14 cellular contexts compared by ENCODE assay signal in genomic region chr1:236020359-236021000, GRCh38. TPM values are rescaled to one million over a fixed set of nuclear protein-coding genes. Genes with fewer than 3 reads are reported as not detected.
DNase-seq lines count a peak whose midpoint lies in the region; ATAC-seq, FAIRE-seq and TF ChIP-seq lines count a peak whose summit lies in the region.
"Had no signal": no experiment of that assay in that cellular context is flagged by ENCODE, and none has a peak within 500 bp of the region (broad histone marks: within the 10 kb centered on the region; RNA-seq: fewer than 3 reads in every experiment).

No MANE protein-coding gene starts in this region.

- H3K27ac ChIP-seq in left ventricle myocardium inferior (replicated peaks) (peak overlapping the region; percentile 90), vagina (peak overlapping the region; percentile 92), small intestine (ENCODE audit: low read depth in 1 of 2, low read length in 1 of 2) (peak overlapping the region in 1 of 2 donors; percentile 52)

- H3K27me3 ChIP-seq in left ventricle myocardium inferior (ENCODE audit: low read depth) (no peaks in the 10 kb centered on the region), vagina (no peaks in the 10 kb centered on the region), small intestine (ENCODE audit: control insufficient read depth in 2 of 2, insufficient read depth in 2 of 2, low read length in 2 of 2) (no peaks in the 10 kb centered on the region)

- no peak for ATAC-seq in GM18505 (IDR thresholded peaks at IDR 0.05; ENCODE audit: unreplicated experiment)
- ATAC-seq: PC-3 had no signal

- TF ChIP-seq CTCF in left ventricle myocardium inferior (IDR thresholded peaks at IDR 0.05; ENCODE audit: borderline replicate concordance) (no peak), neural crest cell (conservative IDR thresholded peaks at IDR 0.05) (no peak), vagina (IDR thresholded peaks at IDR 0.05) (no peak)

- H3K36me3 ChIP-seq in left ventricle myocardium inferior: peaks cover 83% of the 10 kb centered on the region
- peaks cover 0 to 28% of the 10 kb centered on the region in 2 donors for H3K36me3 ChIP-seq in vagina
- no peaks in the 10 kb centered on the region for H3K36me3 ChIP-seq in small intestine (ENCODE audit: control insufficient read depth in 2 of 2, insufficient read depth in 2 of 2, low read length in 2 of 2)

- H3K27ac Mint-ChIP-seq in neural crest cell (ENCODE audit: unreplicated experiment): peak overlapping the region; percentile 64
- H3K27ac Mint-ChIP-seq: activated naive CD8-positive, alpha-beta T cell treated with anti-CD3 and anti-CD28 coated beads, Interleukin-2, amount 10 ng/mL, durations not matched to agents 7 days and 5 days; type B pancreatic cell had no signal

- intact Hi-C loops in left ventricle myocardium inferior (cut with micrococcal nuclease) (no loop called here), cardiac septum (cut with DNase I) (no loop called here), vagina (cut with DNase I) (loop anchor here (5.0 kb wide), 1 partner anchor 37 kb away; no protein-coding TSS in a partner anchor)

- TF ChIP-seq POLR2A in vagina (IDR thresholded peaks at IDR 0.05): no peak
- TF ChIP-seq POLR2A in GM18505 (IDR thresholded peaks at IDR 0.05; ENCODE audit: borderline replicate concordance, extremely low read depth, insufficient read depth, insufficient read length): no peak

- H3K9me3 ChIP-seq in left ventricle myocardium inferior (replicated peaks) (no peaks in the 10 kb centered on the region), vagina (no peaks in the 10 kb centered on the region), small intestine (ENCODE audit: control insufficient read depth, low read depth) (no peaks in the 10 kb centered on the region)

- H3K36me3 Mint-ChIP-seq in neural crest cell (ENCODE audit: low read depth): peaks cover 18% of the 10 kb centered on the region
- H3K36me3 Mint-ChIP-seq: activated naive CD8-positive, alpha-beta T cell treated with anti-CD3 and anti-CD28 coated beads, Interleukin-2, amount 10 ng/mL, durations not matched to agents 7 days and 5 days had no signal

- 80 to 89% (median 88%) methylated on average over 14 of the region's 14 CpGs for WGBS in small intestine, 3 donors

- H3K4me1 ChIP-seq in left ventricle myocardium inferior (peaks cover 80% of the 10 kb centered on the region), vagina (peaks cover 60% of the 10 kb centered on the region), small intestine (ENCODE audit: control insufficient read depth in 2 of 2, insufficient read depth in 1 of 2, low read depth in 1 of 2, low read length in 1 of 2) (no peaks in the 10 kb centered on the region)

- no peaks in the 10 kb centered on the region for H3K9me3 Mint-ChIP-seq in neural crest cell
- H3K9me3 Mint-ChIP-seq: activated naive CD8-positive, alpha-beta T cell treated with anti-CD3 and anti-CD28 coated beads, Interleukin-2, amount 10 ng/mL, durations not matched to agents 7 days and 5 days; type B pancreatic cell had no signal

- H3K4me3 Mint-ChIP-seq in neural crest cell: no peak overlapping the region
- H3K4me3 Mint-ChIP-seq: activated naive CD8-positive, alpha-beta T cell treated with anti-CD3 and anti-CD28 coated beads, Interleukin-2, amount 10 ng/mL, durations not matched to agents 7 days and 5 days; type B pancreatic cell had no signal

- FAIRE-seq in small intestine (lab: Jason Lieb, UNC): no peak

- DNase-seq in left ventricle myocardium inferior (no peak), cardiac septum (ENCODE audit: low spot score) (no peak), fibroblast of gingiva (ENCODE audit: low read depth) (peak; percentile 92), neural crest cell (ENCODE audit: low read depth, low spot score) (no peak), vagina (ENCODE audit: extremely low spot score in 2 of 2) (no peak), small intestine (no peak), D341Med (ENCODE audit: low spot score) (no peak)
- DNase-seq: activated naive CD8-positive, alpha-beta T cell treated with anti-CD3 and anti-CD28 coated beads, Interleukin-2, amount 10 ng/mL, durations not matched to agents 7 days and 5 days; DMS 273 treated with DMSO at 0.1 percent for 48 hours; head of caudate nucleus; mesendoderm; PC-3 had no signal

- no peak overlapping the region for H3K4me3 ChIP-seq in left ventricle myocardium inferior
- H3K4me3 ChIP-seq in vagina: no peak overlapping the region
- H3K4me3 ChIP-seq in small intestine (ENCODE audit: low read depth in 1 of 2, low read length in 2 of 2): no peak overlapping the region

- no peaks in the 10 kb centered on the region for H3K27me3 Mint-ChIP-seq in neural crest cell (ENCODE audit: low read depth)

- H3K4me1 Mint-ChIP-seq in neural crest cell: peaks cover 10% of the 10 kb centered on the region
- H3K4me1 Mint-ChIP-seq: activated naive CD8-positive, alpha-beta T cell treated with anti-CD3 and anti-CD28 coated beads, Interleukin-2, amount 10 ng/mL, durations not matched to agents 7 days and 5 days had no signal

RNA-seq across cellular contexts. Expression of gene NID1, which starts 44.4 kb away (rescaled TPM):
- total RNA-seq in left ventricle myocardium inferior: 40.4 TPM
- 42.1 TPM for total RNA-seq in cardiac septum
- total RNA-seq in neural crest cell: 88.7 and 90.3 TPM in 2 replicates
- 154 TPM for total RNA-seq in vagina
- polyA plus RNA-seq in small intestine: 10 to 100 TPM in 1 of 3 donors, 1 to 10 TPM in 1, under 1 TPM in 1; 0.67 to 36.0 (median 3.8) TPM
